ENCODE assay signal across 1 cellular context in genomic region chr16:89657442-89658220, GRCh38.
TF ChIP-seq lines count a peak whose summit lies in the region.

CHMP1A (minus strand) TSS chr16:89657708; CDS start chr16:89657588, 120 bp downstream.
SPATA33 (plus strand) TSS chr16:89657836; CDS start chr16:89657912, 76 bp downstream.

TF ChIP-seq in K562, 482 proteins besides CTCF, POLR2A, EP300 and RAD21 (continued from another document):
- no peak for TF ChIP-seq ATF6 (CRISPR knock-in tag; IDR thresholded peaks at IDR 0.05)
- peak; percentile 94 for TF ChIP-seq RFX1 (IDR thresholded peaks at IDR 0.05)
- TF ChIP-seq DEAF1 (CRISPR knock-in tag; IDR thresholded peaks at IDR 0.05) = no peak
- no peak for TF ChIP-seq XRCC3 (IDR thresholded peaks at IDR 0.05)
- no peak for TF ChIP-seq ZSCAN32 (CRISPR knock-in tag; IDR thresholded peaks at IDR 0.05)
- TF ChIP-seq HMGN3 (IDR thresholded peaks at IDR 0.05; ENCODE audit: borderline replicate concordance, extremely low read depth, insufficient read length, low read depth, low read length) = peak; percentile 52
- peak in 1 of 2 experiments; percentile 94; a peak in 2 of 4 replicates for TF ChIP-seq HDAC1 (IDR thresholded peaks at IDR 0.05)
- no peak for TF ChIP-seq SMARCC2 (IDR thresholded peaks at IDR 0.05; ENCODE audit: low read depth)
- no peak for TF ChIP-seq ZNF830 (CRISPR knock-in tag; IDR thresholded peaks at IDR 0.05)
- no peak for TF ChIP-seq BDP1 (IDR thresholded peaks at IDR 0.05; ENCODE audit: insufficient read depth, insufficient read length)
- peak; percentile 84 for TF ChIP-seq RB1 (IDR thresholded peaks at IDR 0.05; ENCODE audit: low read depth)
- TF ChIP-seq TEAD1 (CRISPR knock-in tag; IDR thresholded peaks at IDR 0.05) = peak in 1 of 2 experiments; percentile 18; a peak in 1 of 4 replicates
- no peak for TF ChIP-seq PPARD (CRISPR knock-in tag; IDR thresholded peaks at IDR 0.05)
- TF ChIP-seq, protein P1, sequence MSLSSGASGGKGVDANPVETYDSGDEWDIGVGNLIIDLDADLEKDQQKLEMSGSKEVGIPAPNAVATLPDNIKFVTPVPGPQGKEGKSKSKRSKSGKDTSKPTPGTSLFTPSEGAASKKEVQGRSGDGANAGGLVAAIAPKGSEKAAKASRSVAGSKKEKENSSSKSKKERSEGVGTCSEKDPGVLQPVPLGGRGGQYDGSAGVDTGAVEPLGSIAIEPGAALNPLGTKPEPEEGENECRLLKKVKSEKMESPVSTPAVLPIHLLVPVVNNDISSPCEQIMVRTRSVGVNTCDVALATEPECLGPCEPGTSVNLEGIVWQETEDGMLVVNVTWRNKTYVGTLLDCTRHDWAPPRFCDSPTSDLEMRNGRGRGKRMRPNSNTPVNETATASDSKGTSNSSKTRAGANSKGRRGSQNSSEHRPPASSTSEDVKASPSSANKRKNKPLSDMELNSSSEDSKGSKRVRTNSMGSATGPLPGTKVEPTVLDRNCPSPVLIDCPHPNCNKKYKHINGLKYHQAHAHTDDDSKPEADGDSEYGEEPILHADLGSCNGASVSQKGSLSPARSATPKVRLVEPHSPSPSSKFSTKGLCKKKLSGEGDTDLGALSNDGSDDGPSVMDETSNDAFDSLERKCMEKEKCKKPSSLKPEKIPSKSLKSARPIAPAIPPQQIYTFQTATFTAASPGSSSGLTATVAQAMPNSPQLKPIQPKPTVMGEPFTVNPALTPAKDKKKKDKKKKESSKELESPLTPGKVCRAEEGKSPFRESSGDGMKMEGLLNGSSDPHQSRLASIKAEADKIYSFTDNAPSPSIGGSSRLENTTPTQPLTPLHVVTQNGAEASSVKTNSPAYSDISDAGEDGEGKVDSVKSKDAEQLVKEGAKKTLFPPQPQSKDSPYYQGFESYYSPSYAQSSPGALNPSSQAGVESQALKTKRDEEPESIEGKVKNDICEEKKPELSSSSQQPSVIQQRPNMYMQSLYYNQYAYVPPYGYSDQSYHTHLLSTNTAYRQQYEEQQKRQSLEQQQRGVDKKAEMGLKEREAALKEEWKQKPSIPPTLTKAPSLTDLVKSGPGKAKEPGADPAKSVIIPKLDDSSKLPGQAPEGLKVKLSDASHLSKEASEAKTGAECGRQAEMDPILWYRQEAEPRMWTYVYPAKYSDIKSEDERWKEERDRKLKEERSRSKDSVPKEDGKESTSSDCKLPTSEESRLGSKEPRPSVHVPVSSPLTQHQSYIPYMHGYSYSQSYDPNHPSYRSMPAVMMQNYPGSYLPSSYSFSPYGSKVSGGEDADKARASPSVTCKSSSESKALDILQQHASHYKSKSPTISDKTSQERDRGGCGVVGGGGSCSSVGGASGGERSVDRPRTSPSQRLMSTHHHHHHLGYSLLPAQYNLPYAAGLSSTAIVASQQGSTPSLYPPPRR (CRISPR knock-in tag; IDR thresholded peaks at IDR 0.05; ENCODE audit: borderline replicate concordance) = no peak
- no peak for TF ChIP-seq SMAD1 (IDR thresholded peaks at IDR 0.05; ENCODE audit: low read depth, low read length, partially characterized antibody)
- TF ChIP-seq NFE2 (IDR thresholded peaks at IDR 0.05; ENCODE audit: low read depth) = no peak
- TF ChIP-seq SRSF3 (IDR thresholded peaks at IDR 0.05; ENCODE audit: insufficient read depth, low read length) = no peak
- no peak for TF ChIP-seq PCBP2 (IDR thresholded peaks at IDR 0.05; ENCODE audit: low read depth, low read length, poor library complexity, severe bottlenecking)
- no peak for TF ChIP-seq RBM14 (IDR thresholded peaks at IDR 0.05; ENCODE audit: borderline replicate concordance, insufficient read depth, low read depth, low read length)
- TF ChIP-seq FOXJ3 (CRISPR knock-in tag; IDR thresholded peaks at IDR 0.05) = no peak
- no peak for TF ChIP-seq SRSF1 (IDR thresholded peaks at IDR 0.05; ENCODE audit: low read depth, low read length)
- no peak for TF ChIP-seq RBM15 (IDR thresholded peaks at IDR 0.05; ENCODE audit: insufficient read depth, low read length)
- no peak for TF ChIP-seq ZNF445 (CRISPR knock-in tag; IDR thresholded peaks at IDR 0.05; ENCODE audit: low read depth)
- no peak for TF ChIP-seq ZNF785 (CRISPR knock-in tag; IDR thresholded peaks at IDR 0.05)
- TF ChIP-seq, protein P2, sequence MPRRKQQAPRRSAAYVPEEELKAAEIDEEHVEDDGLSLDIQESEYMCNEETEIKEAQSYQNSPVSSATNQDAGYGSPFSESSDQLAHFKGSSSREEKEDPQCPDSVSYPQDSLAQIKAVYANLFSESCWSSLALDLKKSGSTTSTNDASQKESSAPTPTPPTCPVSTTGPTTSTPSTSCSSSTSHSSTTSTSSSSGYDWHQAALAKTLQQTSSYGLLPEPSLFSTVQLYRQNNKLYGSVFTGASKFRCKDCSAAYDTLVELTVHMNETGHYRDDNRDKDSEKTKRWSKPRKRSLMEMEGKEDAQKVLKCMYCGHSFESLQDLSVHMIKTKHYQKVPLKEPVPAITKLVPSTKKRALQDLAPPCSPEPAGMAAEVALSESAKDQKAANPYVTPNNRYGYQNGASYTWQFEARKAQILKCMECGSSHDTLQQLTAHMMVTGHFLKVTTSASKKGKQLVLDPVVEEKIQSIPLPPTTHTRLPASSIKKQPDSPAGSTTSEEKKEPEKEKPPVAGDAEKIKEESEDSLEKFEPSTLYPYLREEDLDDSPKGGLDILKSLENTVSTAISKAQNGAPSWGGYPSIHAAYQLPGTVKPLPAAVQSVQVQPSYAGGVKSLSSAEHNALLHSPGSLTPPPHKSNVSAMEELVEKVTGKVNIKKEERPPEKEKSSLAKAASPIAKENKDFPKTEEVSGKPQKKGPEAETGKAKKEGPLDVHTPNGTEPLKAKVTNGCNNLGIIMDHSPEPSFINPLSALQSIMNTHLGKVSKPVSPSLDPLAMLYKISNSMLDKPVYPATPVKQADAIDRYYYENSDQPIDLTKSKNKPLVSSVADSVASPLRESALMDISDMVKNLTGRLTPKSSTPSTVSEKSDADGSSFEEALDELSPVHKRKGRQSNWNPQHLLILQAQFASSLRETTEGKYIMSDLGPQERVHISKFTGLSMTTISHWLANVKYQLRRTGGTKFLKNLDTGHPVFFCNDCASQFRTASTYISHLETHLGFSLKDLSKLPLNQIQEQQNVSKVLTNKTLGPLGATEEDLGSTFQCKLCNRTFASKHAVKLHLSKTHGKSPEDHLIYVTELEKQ (CRISPR knock-in tag; IDR thresholded peaks at IDR 0.05) = no peak
- 0 out of 2 replicates have a peak, but pooled peaks have one; percentile 18 for TF ChIP-seq EGR1 (conservative IDR thresholded peaks at IDR 0.05)
- TF ChIP-seq TGIF2 (CRISPR knock-in tag; IDR thresholded peaks at IDR 0.05) = 0 out of 2 replicates have a peak, but pooled peaks have one; percentile 70
- TF ChIP-seq KAT7 (CRISPR knock-in tag; IDR thresholded peaks at IDR 0.05; ENCODE audit: borderline replicate concordance) = peak; percentile 65; the same call in 1 of the 2 replicates
- TF ChIP-seq CCNT2 (IDR thresholded peaks at IDR 0.05; ENCODE audit: borderline replicate concordance, extremely low read depth, insufficient read length, low read depth, low read length) = peak; percentile 69
- peak; percentile 99 for TF ChIP-seq ELF1 (tag; IDR thresholded peaks at IDR 0.05)
- no peak for TF ChIP-seq ZNF318 (IDR thresholded peaks at IDR 0.05; ENCODE audit: borderline replicate concordance in 1 of 2, low read depth in 1 of 2)
- TF ChIP-seq ZNF764 (CRISPR knock-in tag; IDR thresholded peaks at IDR 0.05; ENCODE audit: low read depth) = no peak
